Comparison of ENCODE assay signal across 18 cellular contexts in genomic region chr12:24851816-24852337, GRCh38.
"Had no signal": no experiment of that assay in that cellular context is flagged by ENCODE, and none has a peak within 500 bp of the region (broad histone marks: within the 10 kb centered on the region; RNA-seq: fewer than 3 reads in every experiment).

No MANE protein-coding gene starts in this region.

- H3K36me3 ChIP-seq: esophagus squamous epithelium, ovary, suprapubic skin, WERI-Rb-1 had no signal

- H3K4me3 ChIP-seq: esophagus squamous epithelium, ovary, suprapubic skin, upper lobe of left lung had no signal

- H3K27ac ChIP-seq: esophagus squamous epithelium, ovary, suprapubic skin, upper lobe of left lung, WERI-Rb-1 had no signal

- H3K9me3 ChIP-seq: esophagus squamous epithelium, ovary, suprapubic skin, upper lobe of left lung had no signal

- DNase-seq: activated CD4-positive, alpha-beta T cell treated with anti-CD3 and anti-CD28 coated beads for 4 hours; activated CD8-positive, alpha-beta T cell treated with anti-CD3 and anti-CD28 coated beads, Interleukin-2, amount 10 ng/mL, durations not matched to agents 7 days and 5 days; activated naive CD4-positive, alpha-beta T cell treated with anti-CD3 and anti-CD28 coated beads for 36 hours; caudate nucleus; cortex of kidney; esophagus squamous epithelium; foreskin fibroblast; head of caudate nucleus; mesenchymal stem cell; ovary; stimulated activated CD4-positive, alpha-beta T cell treated with anti-CD3 and anti-CD28 coated beads, Interleukin-2, amount 100 ng/mL, for 48 hours; stimulated activated naive CD8-positive, alpha-beta T cell treated with anti-CD3 and anti-CD28 coated beads, Interleukin-15, Interleukin-2, amounts not matched to agents 100 U/mL and 50 U/mL, for 24 hours; T-helper 9 cell; upper lobe of left lung; WERI-Rb-1 had no signal

- ATAC-seq: activated CD8-positive, alpha-beta T cell treated with anti-CD3 and anti-CD28 coated beads, Interleukin-2, amount 10 ng/mL, durations not matched to agents 7 days and 5 days; activated T-helper 17 cell treated with anti-CD3 and anti-CD28 coated beads, Interleukin-2, amount 50 U/mL, for 72 hours; left lobe of liver; stimulated activated naive CD8-positive, alpha-beta T cell treated with anti-CD3 and anti-CD28 coated beads, Interleukin-15, Interleukin-2, amounts not matched to agents 100 U/mL and 50 U/mL, for 24 hours had no signal

- H3K27ac Mint-ChIP-seq: activated CD8-positive, alpha-beta T cell treated with anti-CD3 and anti-CD28 coated beads, Interleukin-2, amount 10 ng/mL, durations not matched to agents 7 days and 5 days; activated naive CD4-positive, alpha-beta T cell treated with anti-CD3 and anti-CD28 coated beads for 36 hours; activated T-helper 17 cell treated with anti-CD3 and anti-CD28 coated beads, Interleukin-2, amount 50 U/mL, for 72 hours had no signal

- H3K4me3 Mint-ChIP-seq: activated CD8-positive, alpha-beta T cell treated with anti-CD3 and anti-CD28 coated beads, Interleukin-2, amount 10 ng/mL, durations not matched to agents 7 days and 5 days; activated naive CD4-positive, alpha-beta T cell treated with anti-CD3 and anti-CD28 coated beads for 36 hours; activated T-helper 17 cell treated with anti-CD3 and anti-CD28 coated beads, Interleukin-2, amount 50 U/mL, for 72 hours had no signal

- H3K27me3 ChIP-seq: esophagus squamous epithelium, ovary, upper lobe of left lung had no signal

- H3K4me1 ChIP-seq: esophagus squamous epithelium, suprapubic skin, upper lobe of left lung had no signal

- H3K9me3 Mint-ChIP-seq: activated naive CD4-positive, alpha-beta T cell treated with anti-CD3 and anti-CD28 coated beads for 36 hours; activated T-helper 17 cell treated with anti-CD3 and anti-CD28 coated beads, Interleukin-2, amount 50 U/mL, for 72 hours had no signal
